In genomic region chr3:171944109-171945016, GRCh38 we compare ENCODE assay signal across 11 cellular contexts.
A peak's percentile ranks its signal among the peaks of the same experiment; 100 is the strongest.
DNase-seq lines count a peak whose midpoint lies in the region; ATAC-seq, FAIRE-seq and TF ChIP-seq lines count a peak whose summit lies in the region.
"Had no signal": no experiment of that assay in that cellular context is flagged by ENCODE, and none has a peak within 500 bp of the region (broad histone marks: within the 10 kb centered on the region; RNA-seq: fewer than 3 reads in every experiment).

No MANE protein-coding gene starts in this region.

- no peak for TF ChIP-seq POLR2A in GM12891 (IDR thresholded peaks at IDR 0.05; ENCODE audit: low read depth, low read length)

- no peak overlapping the region for H3K27ac ChIP-seq in PC-3 (ENCODE audit: low read length)
- H3K27ac ChIP-seq in naive thymus-derived CD4-positive, alpha-beta T cell (ENCODE audit: low read depth, low read length) = no peak overlapping the region

- H3K9me3 Mint-ChIP-seq in naive thymus-derived CD4-positive, alpha-beta T cell = peaks cover 0 to 9% (median 0%) of the 10 kb centered on the region in 11 donors
- H3K9me3 Mint-ChIP-seq: CD4-positive, CD25-positive, alpha-beta regulatory T cell had no signal

- peak; percentile 46 for ATAC-seq in PC-3
- ATAC-seq in GM21737 (IDR thresholded peaks at IDR 0.05; ENCODE audit: unreplicated experiment) = no peak
- ATAC-seq in naive thymus-derived CD4-positive, alpha-beta T cell = no peak

- no peaks in the 10 kb centered on the region for H3K36me3 ChIP-seq in PC-3 (ENCODE audit: low read depth, low read length)
- no peaks in the 10 kb centered on the region for H3K36me3 ChIP-seq in naive thymus-derived CD4-positive, alpha-beta T cell (ENCODE audit: control insufficient read depth in 2 of 3, insufficient read depth in 3 of 3, low read length in 3 of 3)

- H3K9me2 ChIP-seq in PC-3 (replicated peaks; ENCODE audit: low read length) = no peaks in the 10 kb centered on the region

- H3K9me3 ChIP-seq in PC-3 (ENCODE audit: low read length) = no peaks in the 10 kb centered on the region
- H3K9me3 ChIP-seq in naive thymus-derived CD4-positive, alpha-beta T cell (ENCODE audit: control insufficient read depth in 2 of 3, low read length in 3 of 3) = no peaks in the 10 kb centered on the region

- FAIRE-seq in GM12891 (lab: Jason Lieb, UNC) = no peak

- H3K27me3 Mint-ChIP-seq in naive thymus-derived CD4-positive, alpha-beta T cell = peaks cover 5 to 10% (median 8%) of the 10 kb centered on the region in 5 donors

- no peaks in the 10 kb centered on the region for H4K20me1 ChIP-seq in PC-3 (ENCODE audit: low read length)

- no peaks in the 10 kb centered on the region for H3K27me3 ChIP-seq in PC-3 (ENCODE audit: low read length)
- H3K27me3 ChIP-seq in naive thymus-derived CD4-positive, alpha-beta T cell (ENCODE audit: control insufficient read depth in 2 of 2, insufficient read depth in 2 of 2, low read length in 2 of 2) = no peaks in the 10 kb centered on the region

- no peaks in the 10 kb centered on the region for H3K4me1 Mint-ChIP-seq in naive thymus-derived CD4-positive, alpha-beta T cell

- H3K27ac Mint-ChIP-seq in naive thymus-derived CD4-positive, alpha-beta T cell = no peak overlapping the region
- H3K27ac Mint-ChIP-seq: CD4-positive, CD25-positive, alpha-beta regulatory T cell had no signal

- CTCF ChIA-PET in PC-3 (lab: Charles Lee) = no interaction called here
- CTCF ChIA-PET in naive thymus-derived CD4-positive, alpha-beta T cell (lab: Charles Lee) = no interaction called here

- POLR2A ChIA-PET in PC-3 (lab: Charles Lee; ENCODE audit: unreplicated experiment) = interaction anchor here (0.6 kb wide), 1 partner anchor 115 kb away, joined by 4 read pairs; no protein-coding TSS in a partner anchor
- POLR2A ChIA-PET in naive thymus-derived CD4-positive, alpha-beta T cell (lab: Charles Lee) = no interaction called here

- peak; percentile 7 for DNase-seq in EL
- DNase-seq in PC-3 = peak; percentile 30
- peak; percentile 57 for DNase-seq in islet precursor cell
- DNase-seq in pulmonary artery endothelial cell (ENCODE audit: low read depth, low spot score) = peak; percentile 46
- DNase-seq in naive thymus-derived CD4-positive, alpha-beta T cell = no peak
- no peak for DNase-seq in GM12891 (ENCODE audit: insufficient read length, low spot score)
- no peak for DNase-seq in midbrain (lab: John Stamatoyannopoulos, UW)
- DNase-seq: activated effector memory CD4-positive, alpha-beta T cell treated with Interleukin-2 at 50 U/mL for 16 hours; CD4-positive, CD25-positive, alpha-beta regulatory T cell; NCI-H1105 had no signal

- H3K79me2 ChIP-seq in PC-3 (ENCODE audit: low read length) = no peaks in the 10 kb centered on the region

- no peaks in the 10 kb centered on the region for H3F3A ChIP-seq in PC-3 (ENCODE audit: low read length, unreplicated experiment)

- no peak for TF ChIP-seq CTCF in PC-3 (conservative IDR thresholded peaks at IDR 0.05; ENCODE audit: low read depth, low read length)

- peaks cover 0 to 4% (median 0%) of the 10 kb centered on the region in 5 donors for H3K36me3 Mint-ChIP-seq in naive thymus-derived CD4-positive, alpha-beta T cell
- H3K36me3 Mint-ChIP-seq: CD4-positive, CD25-positive, alpha-beta regulatory T cell had no signal

- no peak overlapping the region for H3K4me2 ChIP-seq in PC-3 (ENCODE audit: low read length)

- intact Hi-C loops in PC-3 (cut with micrococcal nuclease) = no loop called here
- intact Hi-C loops in naive thymus-derived CD4-positive, alpha-beta T cell (cut with micrococcal nuclease) = no loop called here

- H2AFZ ChIP-seq in PC-3 (ENCODE audit: low read length) = no peak overlapping the region

- no TSS peak for BruUV-seq in PC-3 (replicated peaks; lab: Mats Ljungman, UMichigan)

- H3K9ac ChIP-seq in PC-3 (ENCODE audit: low read length) = no peak overlapping the region

- H3K4me3 Mint-ChIP-seq in naive thymus-derived CD4-positive, alpha-beta T cell = no peak overlapping the region
- H3K4me3 Mint-ChIP-seq: CD4-positive, CD25-positive, alpha-beta regulatory T cell had no signal

- peaks cover 23% of the 10 kb centered on the region for H3K4me1 ChIP-seq in PC-3 (ENCODE audit: insufficient read depth, low read length)
- H3K4me1 ChIP-seq in naive thymus-derived CD4-positive, alpha-beta T cell (ENCODE audit: control insufficient read depth in 2 of 2, insufficient read depth in 2 of 2, low read length in 2 of 2) = no peaks in the 10 kb centered on the region

- no peak overlapping the region for H3K4me3 ChIP-seq in PC-3 (ENCODE audit: low read length)
- H3K4me3 ChIP-seq in naive thymus-derived CD4-positive, alpha-beta T cell (ENCODE audit: low read length) = no peak overlapping the region

TF ChIP-seq in GM12891, 5 proteins besides CTCF, POLR2A, EP300 and RAD21:
- TF ChIP-seq SPI1 (IDR thresholded peaks at IDR 0.05; ENCODE audit: low read depth, low read length) (no peak), TAF1 (IDR thresholded peaks at IDR 0.05; ENCODE audit: low read depth, low read length) (no peak), PAX5 (IDR thresholded peaks at IDR 0.05; ENCODE audit: insufficient read depth, low read length, severe bottlenecking) (no peak), POLR2AphosphoS5 (IDR thresholded peaks at IDR 0.05; ENCODE audit: low read depth, low read length) (no peak), POU2F2 (IDR thresholded peaks at IDR 0.05; ENCODE audit: low read depth, low read length) (no peak)

Comparison
In these comparisons a context has a peak if more than half of its experiments do, and no peak if none do; other contexts are left out.
1. DNase-seq: peak in EL (single experiment), PC-3 (single experiment), islet precursor cell (single experiment) and pulmonary artery endothelial cell (single experiment); none in naive thymus-derived CD4-positive, alpha-beta T cell (0 of 9), GM12891 (single experiment) and midbrain (single experiment).